24 cellular contexts compared by ENCODE assay signal in genomic region chr2:106091219-106091618, GRCh38.
"Had no signal": no experiment of that assay in that cellular context is flagged by ENCODE, and none has a peak within 500 bp of the region (broad histone marks: within the 10 kb centered on the region; RNA-seq: fewer than 3 reads in every experiment).

No MANE protein-coding gene starts in this region.

- H3K27ac ChIP-seq: breast epithelium, colonic mucosa, esophagus squamous epithelium, gastrocnemius medialis, parathyroid adenoma, testis, uterus had no signal

- H3K4me1 ChIP-seq: breast epithelium, colonic mucosa, esophagus squamous epithelium, gastrocnemius medialis, parathyroid adenoma, testis, uterus had no signal

- H3K9me3 ChIP-seq: breast epithelium, colonic mucosa, esophagus squamous epithelium, gastrocnemius medialis, SK-N-SH, testis, uterus had no signal

- H3K27ac Mint-ChIP-seq: activated B cell treated with CpG ODN at 0.5 μM for 24 hours; activated naive CD8-positive, alpha-beta T cell treated with anti-CD3 and anti-CD28 coated beads, Interleukin-2, amount 10 ng/mL, durations not matched to agents 7 days and 5 days; nephron; stimulated activated memory B cell treated with anti-CD40 and anti-IgM and Interleukin-4, amounts not matched to agents 10 μg/mL and 1 μg/mL and 100 μg/mL, for 72 hours had no signal

- H3K36me3 ChIP-seq: breast epithelium, colonic mucosa, uterus had no signal

- H3K27me3 ChIP-seq: breast epithelium, colonic mucosa, esophagus squamous epithelium, gastrocnemius medialis, testis, uterus had no signal

- ATAC-seq: activated T-cell treated with anti-CD3 and anti-CD28 coated beads, Interleukin-2, amount 50 U/mL, for 72 hours; gastrocnemius medialis; right cardiac atrium; stimulated activated memory B cell treated with anti-CD40 and anti-IgM and Interleukin-4, amounts not matched to agents 10 μg/mL and 1 μg/mL and 100 μg/mL, for 72 hours had no signal

- H3K4me3 Mint-ChIP-seq: activated B cell treated with CpG ODN at 0.5 μM for 24 hours; activated naive CD8-positive, alpha-beta T cell treated with anti-CD3 and anti-CD28 coated beads, Interleukin-2, amount 10 ng/mL, durations not matched to agents 7 days and 5 days; activated T-cell treated with anti-CD3 and anti-CD28 coated beads, Interleukin-2, amount 50 U/mL, for 72 hours; central memory CD8-positive, alpha-beta T cell; nephron; stimulated activated memory B cell treated with anti-CD40 and anti-IgM and Interleukin-4, amounts not matched to agents 10 μg/mL and 1 μg/mL and 100 μg/mL, for 72 hours had no signal

- H3K4me3 ChIP-seq: breast epithelium, colonic mucosa, esophagus squamous epithelium, gastrocnemius medialis, testis, uterus had no signal

- H3K27me3 Mint-ChIP-seq: activated B cell treated with CpG ODN at 0.5 μM for 24 hours; activated naive CD8-positive, alpha-beta T cell treated with anti-CD3 and anti-CD28 coated beads, Interleukin-2, amount 10 ng/mL, durations not matched to agents 7 days and 5 days; central memory CD8-positive, alpha-beta T cell; stimulated activated memory B cell treated with anti-CD40 and anti-IgM and Interleukin-4, amounts not matched to agents 10 μg/mL and 1 μg/mL and 100 μg/mL, for 72 hours had no signal

- DNase-seq: activated B cell treated with CpG ODN at 0.5 μM for 24 hours; activated CD4-positive, alpha-beta T cell treated with anti-CD3 and anti-CD28 coated beads for 4 hours; activated CD8-positive, alpha-beta memory T cell treated with anti-CD3 and anti-CD28 coated beads, Interleukin-2, amount 50 U/mL, for 4 hours; activated effector memory CD4-positive, alpha-beta T cell treated with anti-CD3 and anti-CD28 coated beads, Interleukin-2, amount 50 U/mL, for 16 hours; activated naive CD8-positive, alpha-beta T cell treated with anti-CD3 and anti-CD28 coated beads, Interleukin-2, amount 10 ng/mL, durations not matched to agents 7 days and 5 days; activated T-cell treated with anti-CD3 and anti-CD28 coated beads, Interleukin-2, amount 50 U/mL, for 72 hours; amniotic stem cell; colonic mucosa; esophagus squamous epithelium; gastrocnemius medialis; hippocampal formation; midbrain; right cardiac atrium; SK-N-SH; stimulated activated CD4-positive, alpha-beta T cell treated with anti-CD3 and anti-CD28 coated beads, Interleukin-12 subunit alpha, Interleukin-12 subunit beta, amount 100 ng/mL, for 4 hours; T-helper 1 cell; testis; trophoblast cell; uterus had no signal
